In the genomic region with DNA sequence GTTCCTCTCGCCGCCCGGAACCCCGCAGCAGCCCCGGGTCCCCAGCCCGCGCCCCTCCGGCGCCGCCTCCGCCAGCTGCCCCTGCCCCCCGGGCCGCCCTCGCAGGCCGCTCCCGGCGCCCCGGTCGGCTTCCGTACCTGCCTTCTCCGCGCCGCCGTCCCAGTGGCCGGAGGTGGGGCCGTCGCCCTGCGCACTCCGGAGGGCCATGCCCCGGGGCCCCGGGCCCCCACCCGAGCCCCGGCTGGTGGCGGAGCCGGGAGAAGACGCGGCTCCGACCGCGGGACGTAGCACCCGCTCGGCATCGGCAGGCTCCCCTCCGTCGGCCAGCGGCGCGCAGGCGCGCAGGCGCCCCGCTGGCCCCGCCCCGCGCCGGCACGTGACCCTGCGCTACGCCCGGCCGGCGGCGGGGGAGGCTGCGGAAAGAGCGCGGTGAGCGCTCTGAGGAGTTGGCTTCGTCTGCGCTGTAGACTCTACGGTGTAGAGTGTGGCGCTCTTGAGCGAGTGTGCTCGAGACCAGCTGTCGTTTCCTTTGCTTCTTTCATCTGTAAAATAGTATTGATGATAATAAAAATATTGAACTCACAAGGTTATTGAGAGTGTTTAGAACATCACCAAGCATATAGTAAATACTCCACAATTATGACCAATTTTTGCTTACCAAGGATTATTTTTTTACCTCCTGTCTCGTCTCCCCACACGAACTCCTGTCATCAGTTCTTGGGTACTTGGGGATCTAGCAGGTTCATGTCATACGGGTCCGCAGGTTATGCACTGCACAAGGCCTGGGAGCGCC, we compare ENCODE assay signal across 8 cellular contexts. TPM values are rescaled to one million over a fixed set of nuclear protein-coding genes. Genes with fewer than 3 reads are reported as not detected.
DNase-seq lines count a peak whose midpoint lies in the region; ATAC-seq, FAIRE-seq and TF ChIP-seq lines count a peak whose summit lies in the region.

A gene with protein sequence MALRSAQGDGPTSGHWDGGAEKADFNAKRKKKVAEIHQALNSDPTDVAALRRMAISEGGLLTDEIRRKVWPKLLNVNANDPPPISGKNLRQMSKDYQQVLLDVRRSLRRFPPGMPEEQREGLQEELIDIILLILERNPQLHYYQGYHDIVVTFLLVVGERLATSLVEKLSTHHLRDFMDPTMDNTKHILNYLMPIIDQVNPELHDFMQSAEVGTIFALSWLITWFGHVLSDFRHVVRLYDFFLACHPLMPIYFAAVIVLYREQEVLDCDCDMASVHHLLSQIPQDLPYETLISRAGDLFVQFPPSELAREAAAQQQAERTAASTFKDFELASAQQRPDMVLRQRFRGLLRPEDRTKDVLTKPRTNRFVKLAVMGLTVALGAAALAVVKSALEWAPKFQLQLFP (minus strand): TSS at position 335 of the 793 bp plus-strand sequence. CDS start 128 bp downstream, at position 207.

- H3K27me3 Mint-ChIP-seq in activated CD8-positive, alpha-beta memory T cell treated with anti-CD3 and anti-CD28 coated beads, Interleukin-2, amount 10 ng/mL, durations not matched to agents 7 days and 5 days = peaks cover 8% of the 10 kb centered on the region

- TF ChIP-seq CTCF in D721Med (IDR thresholded peaks at IDR 0.05; ENCODE audit: insufficient read depth, missing control alignments) = peak; percentile 17

- WGBS in mesodermal cell (ENCODE audit: insufficient coverage in 2 of 2), 2 experiments = 5 to 7% methylated on average over 45 to 55 of the region's 80 CpGs

- H3K36me3 ChIP-seq in HUES6 (ENCODE audit: control insufficient read depth, insufficient read depth, low read length) (no peaks in the 10 kb centered on the region), NT2/D1 (ENCODE audit: insufficient read depth, insufficient read length, low read length) (no peaks in the 10 kb centered on the region), mesodermal cell (ENCODE audit: control insufficient read depth, insufficient read depth, low read length) (peaks cover 17% of the 10 kb centered on the region)

- DNase-seq in D721Med (ENCODE audit: insufficient read length, low spot score) = peak; percentile 48
- DNase-seq in NT2/D1 (ENCODE audit: low read depth, low spot score) = peak; percentile 82
- DNase-seq in activated CD8-positive, alpha-beta memory T cell treated with anti-CD3 and anti-CD28 coated beads, Interleukin-2, amount 10 ng/mL, durations not matched to agents 7 days and 5 days = peak; percentile 89
- peak; percentile 69 to 75 for DNase-seq in stimulated activated CD8-positive, alpha-beta memory T cell treated with anti-CD3 and anti-CD28 coated beads, Interleukin-15, amount 100 ng/mL, for 4 hours (ENCODE audit: low read depth in 2 of 2)

- H3K9me3 ChIP-seq in HUES6 (ENCODE audit: control insufficient read depth, insufficient read depth, low read depth, low read length) (peaks cover 3% of the 10 kb centered on the region; the same call in 1 of the 2 replicates), NT2/D1 (ENCODE audit: insufficient read depth, low read length) (peaks cover 3% of the 10 kb centered on the region; the same call in 1 of the 2 replicates), mesodermal cell (ENCODE audit: control insufficient read depth, low read length) (peaks cover 3% of the 10 kb centered on the region)

- peak within 1 kb of the TSS; percentile 97 for H3K4me3 Mint-ChIP-seq in activated CD8-positive, alpha-beta memory T cell treated with anti-CD3 and anti-CD28 coated beads, Interleukin-2, amount 10 ng/mL, durations not matched to agents 7 days and 5 days

- H3K27me3 ChIP-seq in HUES6 (ENCODE audit: control insufficient read depth, insufficient read depth, low read length) = peaks cover 18% of the 10 kb centered on the region
- peaks cover 9% of the 10 kb centered on the region for H3K27me3 ChIP-seq in NT2/D1 (ENCODE audit: insufficient read depth, insufficient read length)

- H3K4me3 ChIP-seq in HUES6 (ENCODE audit: low read depth, low read length) (peak within 1 kb of the TSS; percentile 69), NT2/D1 (ENCODE audit: insufficient read length, low read depth) (peak within 1 kb of the TSS; percentile 85), mesodermal cell (ENCODE audit: extremely low read depth, insufficient read depth, low read length, poor library complexity, severe bottlenecking) (peak within 1 kb of the TSS; percentile 72)

- peak within 1 kb of the TSS; percentile 92 for H3K27ac Mint-ChIP-seq in activated CD8-positive, alpha-beta memory T cell treated with anti-CD3 and anti-CD28 coated beads, Interleukin-2, amount 10 ng/mL, durations not matched to agents 7 days and 5 days

- FAIRE-seq in D721Med (lab: Jason Lieb, UNC) = no peak

- in situ Hi-C loops in endometrial microvascular endothelial cells (cut with HindIII; ENCODE audit: inconsistent ontology term, low pct_unique_long_range_greater_than_20kb, low sequenced_read_pairs) = no loop called here

- peak; percentile 94 for ATAC-seq in GM21447 (IDR thresholded peaks at IDR 0.05; ENCODE audit: unreplicated experiment)
- peak; percentile 97 for ATAC-seq in activated CD8-positive, alpha-beta memory T cell treated with anti-CD3 and anti-CD28 coated beads, Interleukin-2, amount 10 ng/mL, durations not matched to agents 7 days and 5 days

- H3K36me3 Mint-ChIP-seq in activated CD8-positive, alpha-beta memory T cell treated with anti-CD3 and anti-CD28 coated beads, Interleukin-2, amount 10 ng/mL, durations not matched to agents 7 days and 5 days = peaks cover 13% of the 10 kb centered on the region

- H3K4me1 Mint-ChIP-seq in activated CD8-positive, alpha-beta memory T cell treated with anti-CD3 and anti-CD28 coated beads, Interleukin-2, amount 10 ng/mL, durations not matched to agents 7 days and 5 days = peaks cover 33% of the 10 kb centered on the region

- H3K27ac ChIP-seq in HUES6 (ENCODE audit: low read depth, low read length) (no peak within 1 kb of the TSS), mesodermal cell (ENCODE audit: low read depth, low read length, severe bottlenecking) (peak within 1 kb of the TSS; percentile 84)

- peaks cover 5% of the 10 kb centered on the region for H3K9me3 Mint-ChIP-seq in activated CD8-positive, alpha-beta memory T cell treated with anti-CD3 and anti-CD28 coated beads, Interleukin-2, amount 10 ng/mL, durations not matched to agents 7 days and 5 days (ENCODE audit: low read depth)

- H3K9ac ChIP-seq in HUES6 (ENCODE audit: low read length) (peak within 1 kb of the TSS; percentile 72), NT2/D1 (ENCODE audit: insufficient read length, low read depth) (peak within 1 kb of the TSS; percentile 92)

- CTCF ChIA-PET in activated CD8-positive, alpha-beta memory T cell treated with anti-CD3 and anti-CD28 coated beads, Interleukin-2, amount 10 ng/mL, durations not matched to agents 7 days and 5 days (lab: Charles Lee) = interaction anchor here (0.9 to 2.9 kb wide), 5 partner anchors 14 to 183 kb away, joined by 3 to 8 read pairs (median 4); no protein-coding TSS in a partner anchor

- H3K4me1 ChIP-seq in HUES6 (ENCODE audit: control insufficient read depth, insufficient read depth, low read length) (no peaks in the 10 kb centered on the region; the same call in 1 of the 2 replicates), NT2/D1 (ENCODE audit: insufficient read depth, insufficient read length) (no peaks in the 10 kb centered on the region), mesodermal cell (ENCODE audit: control insufficient read depth, insufficient read depth, low read length, poor library complexity, severe bottlenecking) (peaks cover 16% of the 10 kb centered on the region)

RNA-seq across cellular contexts. Expression of the gene that starts here (rescaled TPM):
- total RNA-seq in activated CD8-positive, alpha-beta memory T cell treated with anti-CD3 and anti-CD28 coated beads, Interleukin-2, amount 10 ng/mL, durations not matched to agents 7 days and 5 days = 10 to 100 TPM; 28.3 to 29.4 TPM
- total RNA-seq in endometrial microvascular endothelial cells (ENCODE audit: inconsistent ontology term) = 34.8 TPM
- polyA plus RNA-seq in mesodermal cell (2013, experiment 1 of 2) = 25.4 TPM
- polyA plus RNA-seq in mesodermal cell (2013, experiment 2 of 2) = 21.6 TPM
